ENCODE assay signal across 9 cellular contexts in the genomic region with DNA sequence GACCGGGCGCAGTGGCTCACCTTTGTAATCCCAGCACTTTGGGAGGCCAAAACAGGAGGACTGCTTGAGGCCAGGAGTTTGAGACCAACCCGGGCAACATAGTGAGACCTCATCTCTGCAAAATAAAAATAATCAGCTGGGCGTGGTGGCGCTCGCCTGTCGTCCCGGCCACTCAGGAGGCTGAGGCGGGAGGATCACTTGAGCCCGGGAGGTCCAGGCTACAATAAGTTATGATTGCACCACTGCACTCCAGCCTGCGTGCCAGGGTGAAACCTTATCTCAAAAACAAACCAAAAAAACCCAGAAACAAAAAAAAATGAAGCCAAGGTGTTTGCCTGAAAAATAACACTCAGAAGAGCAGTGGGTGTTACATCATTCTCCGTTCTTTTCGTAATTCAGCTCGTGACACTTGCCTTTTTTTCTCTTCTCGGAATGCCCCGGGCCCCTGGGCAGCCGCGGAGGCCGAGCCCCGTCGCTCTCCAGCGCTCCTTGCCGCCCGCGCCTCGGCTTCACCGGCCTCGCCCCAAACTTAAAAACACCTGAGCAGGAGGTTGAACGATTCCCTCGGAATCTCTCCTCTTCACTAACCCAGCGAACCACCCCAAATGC. TPM values are rescaled to one million over a fixed set of nuclear protein-coding genes. Genes with fewer than 3 reads are reported as not detected.
DNase-seq lines count a peak whose midpoint lies in the region; ATAC-seq and TF ChIP-seq lines count a peak whose summit lies in the region.
"Had no signal": no experiment of that assay in that cellular context is flagged by ENCODE, and none has a peak within 500 bp of the region (broad histone marks: within the 10 kb centered on the region; RNA-seq: fewer than 3 reads in every experiment).

No MANE protein-coding gene starts in this region.

- peak overlapping the region; percentile 95 for H3K4me3 ChIP-seq in MM.1S (ENCODE audit: low read length)
- H3K4me3 ChIP-seq in skeletal muscle tissue (ENCODE audit: low read length in 3 of 3), result peak overlapping the region; percentile 86 to 99 (median 87)

- H3K4me1 ChIP-seq in MM.1S (ENCODE audit: low read length), result peaks cover 29% of the 10 kb centered on the region
- H3K4me1 ChIP-seq in skeletal muscle tissue (ENCODE audit: control insufficient read depth in 3 of 3, insufficient read depth in 3 of 3, low read length in 3 of 3), result peaks cover 43 to 63% (median 49%) of the 10 kb centered on the region in 3 donors

- peak overlapping the region; percentile 99 to 100 (median 100) for H3K27ac Mint-ChIP-seq in CD14-positive monocyte
- H3K27ac Mint-ChIP-seq in activated naive CD4-positive, alpha-beta T cell treated with anti-CD3 and anti-CD28 coated beads, Interleukin-2, amount 50 U/mL, for 24 hours, result peak overlapping the region; percentile 100

- peak overlapping the region; percentile 93 for H3K9ac ChIP-seq in MM.1S (ENCODE audit: low read length)
- H3K9ac ChIP-seq in skeletal muscle tissue (ENCODE audit: low read depth in 1 of 3, low read length in 3 of 3), result peak overlapping the region; percentile 85 to 98 (median 92)

- TF ChIP-seq CTCF in CD14-positive monocyte (IDR thresholded peaks at IDR 0.05) (no peak), MM.1S (IDR thresholded peaks at IDR 0.05; ENCODE audit: low read length) (no peak)

- H3K36me3 ChIP-seq in MM.1S (replicated peaks; ENCODE audit: insufficient read depth, low read length) (peaks cover 10% of the 10 kb centered on the region), skeletal muscle tissue (ENCODE audit: control insufficient read depth in 3 of 3, insufficient read depth in 3 of 3, low read length in 3 of 3) (peaks cover 0 to 8% (median 3%) of the 10 kb centered on the region in 3 donors)

- ATAC-seq in GM21381 (IDR thresholded peaks at IDR 0.05; ENCODE audit: unreplicated experiment) (peak; percentile 14), left ventricle myocardium superior (peak; percentile 5)

- H3K27ac ChIP-seq in MM.1S (ENCODE audit: low read length) (peak overlapping the region; percentile 78), skeletal muscle tissue (ENCODE audit: low read depth, low read length) (peak overlapping the region; percentile 88)

- peaks cover 13 to 22% of the 10 kb centered on the region in 2 donors for H3K36me3 Mint-ChIP-seq in CD14-positive monocyte
- peaks cover 21% of the 10 kb centered on the region for H3K36me3 Mint-ChIP-seq in activated naive CD4-positive, alpha-beta T cell treated with anti-CD3 and anti-CD28 coated beads, Interleukin-2, amount 50 U/mL, for 24 hours

- H3K4me1 Mint-ChIP-seq in CD14-positive monocyte, result peaks cover 52% of the 10 kb centered on the region
- H3K4me1 Mint-ChIP-seq in activated naive CD4-positive, alpha-beta T cell treated with anti-CD3 and anti-CD28 coated beads, Interleukin-2, amount 50 U/mL, for 24 hours, result peaks cover 40% of the 10 kb centered on the region

- no peaks in the 10 kb centered on the region for H3K9me3 ChIP-seq in MM.1S (replicated peaks; ENCODE audit: insufficient read depth, low read length)
- H3K9me3 ChIP-seq in skeletal muscle tissue (ENCODE audit: control insufficient read depth in 3 of 3, low read length in 3 of 3), result no peaks in the 10 kb centered on the region

- peak overlapping the region; percentile 95 for H3K4me2 ChIP-seq in MM.1S (ENCODE audit: low read depth, low read length)

- H4K20me1 ChIP-seq in MM.1S (ENCODE audit: insufficient read depth, low read length), result peaks cover 20% of the 10 kb centered on the region; the same call in 1 of the 2 replicates

- intact Hi-C loops in CD14-positive monocyte (cut with micrococcal nuclease) (no loop called here), left ventricle myocardium superior (cut with micrococcal nuclease) (no loop called here)

- DNase-seq in CD14-positive monocyte (ENCODE audit: low spot score) (no peak), MM.1S (peak; percentile 43), left ventricle myocardium superior (no peak), NCI-H2107 treated with DMSO at 0.1 percent for 48 hours (lab: John Stamatoyannopoulos, UW; ENCODE audit: unreplicated experiment) (no peak), NCI-H1417 (lab: John Stamatoyannopoulos, UW) (no peak)

- H3K9me3 Mint-ChIP-seq in CD14-positive monocyte, result no peaks in the 10 kb centered on the region
- H3K9me3 Mint-ChIP-seq in activated naive CD4-positive, alpha-beta T cell treated with anti-CD3 and anti-CD28 coated beads, Interleukin-2, amount 50 U/mL, for 24 hours, result no peaks in the 10 kb centered on the region

- H3K4me3 Mint-ChIP-seq in CD14-positive monocyte, result peak overlapping the region; percentile 95 to 99
- H3K4me3 Mint-ChIP-seq in activated naive CD4-positive, alpha-beta T cell treated with anti-CD3 and anti-CD28 coated beads, Interleukin-2, amount 50 U/mL, for 24 hours, result peak overlapping the region; percentile 100

- peak overlapping the region; percentile 98 for H2AFZ ChIP-seq in MM.1S (ENCODE audit: low read length)

- H3K9me2 ChIP-seq in MM.1S (replicated peaks; ENCODE audit: insufficient read depth, low read length), result no peaks in the 10 kb centered on the region

- H3F3A ChIP-seq in MM.1S (ENCODE audit: insufficient read depth, low read length), result peaks cover 15% of the 10 kb centered on the region

- H3K27me3 ChIP-seq in MM.1S (replicated peaks; ENCODE audit: insufficient read depth, low read length) (no peaks in the 10 kb centered on the region), skeletal muscle tissue (ENCODE audit: control insufficient read depth in 3 of 3, insufficient read depth in 3 of 3, low read length in 3 of 3) (no peaks in the 10 kb centered on the region)

- no peaks in the 10 kb centered on the region for H3K27me3 Mint-ChIP-seq in CD14-positive monocyte (ENCODE audit: low read depth in 3 of 3)
- no peaks in the 10 kb centered on the region for H3K27me3 Mint-ChIP-seq in activated naive CD4-positive, alpha-beta T cell treated with anti-CD3 and anti-CD28 coated beads, Interleukin-2, amount 50 U/mL, for 24 hours

- H3K79me2 ChIP-seq in MM.1S (ENCODE audit: low read length), result peaks cover 44% of the 10 kb centered on the region

RNA-seq across cellular contexts. Expression of a gene that starts 17.0 kb away (rescaled TPM):
- not detected for polyA plus RNA-seq in CD14-positive monocyte
- total RNA-seq in left ventricle myocardium superior, result 4.3 TPM
- total RNA-seq in skeletal muscle tissue, result 0.52 TPM
- total RNA-seq: NCI-H460 had no signal

RNA-seq across cellular contexts. Expression of a gene that starts 19.4 kb away (rescaled TPM):
- polyA plus RNA-seq in CD14-positive monocyte, result not detected
- total RNA-seq in left ventricle myocardium superior (28.0 TPM), skeletal muscle tissue (8.9 TPM)

RNA-seq across cellular contexts. Expression of a gene that starts 28.8 kb away (rescaled TPM):
- 10 to 100 TPM in 1 of 2 donors, 1 to 10 TPM in 1; 8.3 to 11.8 TPM for polyA plus RNA-seq in CD14-positive monocyte
- 5.1 TPM for total RNA-seq in left ventricle myocardium superior
- 2.6 TPM for total RNA-seq in skeletal muscle tissue

RNA-seq across cellular contexts. Expression of a gene that starts 55.6 kb away (rescaled TPM):
- 10 to 100 TPM; 36.9 to 68.6 TPM for polyA plus RNA-seq in CD14-positive monocyte
- total RNA-seq in left ventricle myocardium superior (17.7 TPM), skeletal muscle tissue (3.7 TPM)
